ENCODE assay signal across 27 cellular contexts in the genomic region with DNA sequence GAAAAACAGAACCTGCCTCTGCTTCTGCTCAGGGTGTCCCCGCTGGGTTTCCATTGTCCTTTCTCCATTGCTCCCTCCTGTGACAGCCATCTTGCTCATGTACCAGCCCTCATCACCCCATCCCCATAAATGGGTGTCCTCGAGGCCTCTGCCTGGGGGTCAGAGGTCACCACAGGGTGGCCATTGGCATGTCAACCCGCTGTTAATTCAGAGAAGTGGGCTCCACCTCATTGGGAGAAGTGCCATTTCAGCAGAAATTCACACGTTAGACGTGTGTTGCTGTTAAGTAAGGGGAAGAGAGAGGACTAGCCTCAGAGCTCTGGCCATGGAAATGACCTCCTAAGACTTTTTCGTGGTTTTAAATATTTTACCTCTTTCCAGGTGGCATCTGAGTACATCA.
A peak's percentile ranks its signal among the peaks of the same experiment; 100 is the strongest.
DNase-seq lines count a peak whose midpoint lies in the region; ATAC-seq, FAIRE-seq and TF ChIP-seq lines count a peak whose summit lies in the region.
"Had no signal": no experiment of that assay in that cellular context is flagged by ENCODE, and none has a peak within 500 bp of the region (broad histone marks: within the 10 kb centered on the region; RNA-seq: fewer than 3 reads in every experiment).

No MANE protein-coding gene starts in this region.

- peaks cover 18% of the 10 kb centered on the region for H3K4me1 Mint-ChIP-seq in activated CD4-positive, alpha-beta memory T cell treated with anti-CD3 and anti-CD28 coated beads for 36 hours (ENCODE audit: low read depth)
- peaks cover 3% of the 10 kb centered on the region for H3K4me1 Mint-ChIP-seq in activated CD4-positive, alpha-beta memory T cell treated with anti-CD3 and anti-CD28 coated beads, Interleukin-2, amount 10 ng/mL, durations not matched to agents 7 days and 5 days
- H3K4me1 Mint-ChIP-seq in stimulated activated naive B cell treated with anti-CD40 and anti-IgM and Interleukin-4, amounts not matched to agents 10 μg/mL and 1 μg/mL and 100 μg/mL, for 72 hours, result peaks cover 33 to 38% of the 10 kb centered on the region in 2 donors

- H3K4me3 ChIP-seq in K562, result no peak overlapping the region
- H3K4me3 ChIP-seq: prostate gland, sigmoid colon, testis had no signal

- H3K36me3 Mint-ChIP-seq in activated CD4-positive, alpha-beta memory T cell treated with anti-CD3 and anti-CD28 coated beads for 36 hours, result peaks cover 71% of the 10 kb centered on the region
- H3K36me3 Mint-ChIP-seq in activated CD4-positive, alpha-beta memory T cell treated with anti-CD3 and anti-CD28 coated beads, Interleukin-2, amount 10 ng/mL, durations not matched to agents 7 days and 5 days (ENCODE audit: low read depth), result peaks cover 84% of the 10 kb centered on the region
- H3K36me3 Mint-ChIP-seq in stimulated activated naive B cell treated with anti-CD40 and anti-IgM and Interleukin-4, amounts not matched to agents 10 μg/mL and 1 μg/mL and 100 μg/mL, for 72 hours, result peaks cover 49 to 80% of the 10 kb centered on the region in 2 donors

- H3K4me2 ChIP-seq in K562 (ENCODE audit: insufficient read depth, low read length), result no peak overlapping the region
- H3K4me2 ChIP-seq: KMS-11 had no signal

- TF ChIP-seq EP300 in K562 (IDR thresholded peaks at IDR 0.05; ENCODE audit: low read length), result no peak

- ATAC-seq in K562 (no peak), GM18907 (IDR thresholded peaks at IDR 0.05; ENCODE audit: unreplicated experiment) (no peak)
- peak; percentile 32 to 53 for ATAC-seq in stimulated activated naive B cell treated with anti-CD40 and anti-IgM and Interleukin-4, amounts not matched to agents 10 μg/mL and 1 μg/mL and 100 μg/mL, for 72 hours (replicated peaks)
- ATAC-seq: activated CD4-positive, alpha-beta T cell treated with anti-CD3 and anti-CD28 coated beads for 36 hours; SK-N-SH treated with all-trans-retinoic acid at 6 μM for 48 hours; stimulated activated naive CD8-positive, alpha-beta T cell treated with anti-CD3 and anti-CD28 coated beads, Interleukin-15, Interleukin-2, amounts not matched to agents 100 U/mL and 50 U/mL, for 24 hours had no signal

- no peak for TF ChIP-seq RAD21 in K562 (CRISPR knock-in tag; conservative IDR thresholded peaks at IDR 0.05 in 1 of 2, IDR thresholded peaks at IDR 0.05 in 1 of 2)

- 74% methylated on average over 6 of the region's 6 CpGs for WGBS in K562 (ENCODE audit: insufficient coverage, low coverage, missing lambda C conversion rate)

- POLR2A ChIA-PET in activated CD4-positive, alpha-beta memory T cell treated with anti-CD3 and anti-CD28 coated beads for 36 hours (lab: Charles Lee), result no interaction called here
- POLR2A ChIA-PET in activated CD4-positive, alpha-beta memory T cell treated with anti-CD3 and anti-CD28 coated beads, Interleukin-2, amount 10 ng/mL, durations not matched to agents 7 days and 5 days (lab: Charles Lee), result no interaction called here
- POLR2A ChIA-PET in K562 (lab: Yijun Ruan, JAX), result interaction anchor here (0.7 kb wide), 2 partner anchors 40 to 194 kb away, joined by 3 read pairs; no protein-coding TSS in a partner anchor

- H3K27me3 Mint-ChIP-seq in activated CD4-positive, alpha-beta memory T cell treated with anti-CD3 and anti-CD28 coated beads for 36 hours, result no peaks in the 10 kb centered on the region
- H3K27me3 Mint-ChIP-seq in activated CD4-positive, alpha-beta memory T cell treated with anti-CD3 and anti-CD28 coated beads, Interleukin-2, amount 10 ng/mL, durations not matched to agents 7 days and 5 days, result no peaks in the 10 kb centered on the region
- no peaks in the 10 kb centered on the region for H3K27me3 Mint-ChIP-seq in stimulated activated naive B cell treated with anti-CD40 and anti-IgM and Interleukin-4, amounts not matched to agents 10 μg/mL and 1 μg/mL and 100 μg/mL, for 72 hours
- H3K27me3 Mint-ChIP-seq: activated CD4-positive, alpha-beta T cell treated with anti-CD3 and anti-CD28 coated beads for 36 hours; CD4-positive, alpha-beta memory T cell had no signal

- H3K9me1 ChIP-seq in K562 (ENCODE audit: control insufficient read depth, insufficient read depth, low read length), result no peaks in the 10 kb centered on the region

- TF ChIP-seq POLR2A in K562 (conservative IDR thresholded peaks at IDR 0.05), result no peak; the same call in 1 of the 2 replicates

- DNase-seq in activated CD4-positive, alpha-beta memory T cell treated with anti-CD3 and anti-CD28 coated beads for 36 hours, result no peak
- no peak for DNase-seq in activated CD4-positive, alpha-beta memory T cell treated with anti-CD3 and anti-CD28 coated beads, Interleukin-2, amount 10 ng/mL, durations not matched to agents 7 days and 5 days
- DNase-seq in HTR-8/SVneo (ENCODE audit: insufficient read length, low spot score) (no peak), K562 (ENCODE audit: extremely low read depth in 1 of 4, low spot score in 3 of 4) (no peak), amniotic stem cell (lab: John Stamatoyannopoulos, UW) (no peak), NCI-H510A treated with DMSO at 0.1 percent for 48 hours (lab: John Stamatoyannopoulos, UW) (no peak)
- DNase-seq in stimulated activated naive B cell treated with anti-CD40 and anti-IgM and Interleukin-4, amounts not matched to agents 10 μg/mL and 1 μg/mL and 100 μg/mL, for 72 hours, result no peak
- DNase-seq: activated CD4-positive, alpha-beta T cell treated with anti-CD3 and anti-CD28 coated beads for 36 hours; activated CD8-positive, alpha-beta memory T cell treated with anti-CD3 and anti-CD28 coated beads for 24 hours; activated naive CD4-positive, alpha-beta T cell; CD4-positive, alpha-beta memory T cell; effector CD8-positive, alpha-beta T cell; NCI-H1417; NCI-H2081; NCI-H2227 treated with DMSO at 0.1 percent for 48 hours; NCI-H69; sigmoid colon; stimulated activated naive CD8-positive, alpha-beta T cell treated with anti-CD3 and anti-CD28 coated beads, Interleukin-15, Interleukin-2, amounts not matched to agents 100 U/mL and 50 U/mL, for 24 hours; testis had no signal

- H3K9me3 ChIP-seq in K562 (replicated peaks; ENCODE audit: control insufficient read depth, insufficient read depth, low read depth, low read length), result no peaks in the 10 kb centered on the region
- H3K9me3 ChIP-seq: prostate gland, sigmoid colon, testis had no signal

- peaks cover 0 to 11% of the 10 kb centered on the region in 2 experiments; a peak in 1 of 5 replicates for H3K4me1 ChIP-seq in K562 (replicated peaks in 1 of 2; ENCODE audit: control insufficient read depth in 2 of 2, insufficient read depth in 2 of 2, low read length in 2 of 2)
- H3K4me1 ChIP-seq: testis had no signal

- BruUV-seq in K562 (replicated peaks; lab: Mats Ljungman, UMichigan), result no TSS peak

- in situ Hi-C loops in K562 (cut with MboI), result no loop called here

- H3K4me3 Mint-ChIP-seq in activated CD4-positive, alpha-beta memory T cell treated with anti-CD3 and anti-CD28 coated beads for 36 hours, result no peak overlapping the region
- no peak overlapping the region for H3K4me3 Mint-ChIP-seq in activated CD4-positive, alpha-beta memory T cell treated with anti-CD3 and anti-CD28 coated beads, Interleukin-2, amount 10 ng/mL, durations not matched to agents 7 days and 5 days
- peak overlapping the region; percentile 39 to 43 for H3K4me3 Mint-ChIP-seq in stimulated activated naive B cell treated with anti-CD40 and anti-IgM and Interleukin-4, amounts not matched to agents 10 μg/mL and 1 μg/mL and 100 μg/mL, for 72 hours
- H3K4me3 Mint-ChIP-seq: activated CD4-positive, alpha-beta T cell treated with anti-CD3 and anti-CD28 coated beads for 36 hours; CD4-positive, alpha-beta memory T cell had no signal

- H3K27me3 ChIP-seq in K562 (ENCODE audit: control insufficient read depth in 2 of 2, insufficient read depth in 2 of 2, low read length in 2 of 2), result no peaks in the 10 kb centered on the region
- H3K27me3 ChIP-seq: sigmoid colon, testis had no signal

- no peaks in the 10 kb centered on the region for H3K9me3 Mint-ChIP-seq in activated CD4-positive, alpha-beta memory T cell treated with anti-CD3 and anti-CD28 coated beads for 36 hours
- H3K9me3 Mint-ChIP-seq in activated CD4-positive, alpha-beta memory T cell treated with anti-CD3 and anti-CD28 coated beads, Interleukin-2, amount 10 ng/mL, durations not matched to agents 7 days and 5 days, result no peaks in the 10 kb centered on the region
- no peaks in the 10 kb centered on the region for H3K9me3 Mint-ChIP-seq in stimulated activated naive B cell treated with anti-CD40 and anti-IgM and Interleukin-4, amounts not matched to agents 10 μg/mL and 1 μg/mL and 100 μg/mL, for 72 hours
- H3K9me3 Mint-ChIP-seq: CD4-positive, alpha-beta memory T cell had no signal

- intact Hi-C loops in activated CD4-positive, alpha-beta memory T cell treated with anti-CD3 and anti-CD28 coated beads for 36 hours (cut with micrococcal nuclease), result no loop called here
- intact Hi-C loops in K562 (cut with micrococcal nuclease), result no loop called here

- H4K20me1 ChIP-seq in K562 (replicated peaks; ENCODE audit: control insufficient read depth, insufficient read depth, low read length), result 0 out of 2 replicates have a peak, but pooled peaks cover 3% of the 10 kb centered on the region

- no peaks in the 10 kb centered on the region for H3K79me2 ChIP-seq in K562 (ENCODE audit: control insufficient read depth, insufficient read depth, low read length)

- peaks cover 99% of the 10 kb centered on the region for H3K36me3 ChIP-seq in K562 (ENCODE audit: control insufficient read depth, insufficient read depth, low read length)

- H2AFZ ChIP-seq in K562 (ENCODE audit: low read depth, low read length), result no peak overlapping the region

- peak; percentile 26 for FAIRE-seq in HTR-8/SVneo (lab: Jason Lieb, UNC)
- no peak for FAIRE-seq in K562 (lab: Jason Lieb, UNC)
- FAIRE-seq: colon, GM19239 had no signal

- no peak for TF ChIP-seq CTCF in K562 (IDR thresholded peaks at IDR 0.05 in 2 of 3, conservative IDR thresholded peaks at IDR 0.05 in 1 of 3; ENCODE audit: insufficient read depth in 2 of 3, low read depth in 1 of 3, low read length in 3 of 3)

- CTCF ChIA-PET in activated CD4-positive, alpha-beta memory T cell treated with anti-CD3 and anti-CD28 coated beads for 36 hours (lab: Charles Lee), result interaction anchor here (1.6 kb wide), 1 partner anchor 9 kb away, joined by 3 read pairs; no protein-coding TSS in a partner anchor
- CTCF ChIA-PET in activated CD4-positive, alpha-beta memory T cell treated with anti-CD3 and anti-CD28 coated beads, Interleukin-2, amount 10 ng/mL, durations not matched to agents 7 days and 5 days (lab: Charles Lee), result no interaction called here
- CTCF ChIA-PET in K562 (lab: Yijun Ruan, JAX; ENCODE audit: low intra/inter-chr PET ratio), result interaction anchor here (0.6 kb wide), 1 partner anchor 73 kb away, joined by 5 read pairs; no protein-coding TSS in a partner anchor

- peak overlapping the region; percentile 33 for H3K27ac Mint-ChIP-seq in activated CD4-positive, alpha-beta memory T cell treated with anti-CD3 and anti-CD28 coated beads for 36 hours
- H3K27ac Mint-ChIP-seq in activated CD4-positive, alpha-beta memory T cell treated with anti-CD3 and anti-CD28 coated beads, Interleukin-2, amount 10 ng/mL, durations not matched to agents 7 days and 5 days, result no peak overlapping the region
- H3K27ac Mint-ChIP-seq in stimulated activated naive B cell treated with anti-CD40 and anti-IgM and Interleukin-4, amounts not matched to agents 10 μg/mL and 1 μg/mL and 100 μg/mL, for 72 hours, result peak overlapping the region; percentile 89
- H3K27ac Mint-ChIP-seq: activated CD4-positive, alpha-beta T cell treated with anti-CD3 and anti-CD28 coated beads for 36 hours had no signal

- no peak overlapping the region for H3K27ac ChIP-seq in K562 (ENCODE audit: extremely low read depth, low read depth, low read length)
- H3K27ac ChIP-seq: 22Rv1, epithelial cell of prostate, KMS-11, prostate gland, sigmoid colon, testis had no signal

- no peak overlapping the region for H3K9ac ChIP-seq in K562 (ENCODE audit: insufficient read depth in 1 of 2, low read depth in 2 of 2, low read length in 2 of 2)
- H3K9ac ChIP-seq: KMS-11 had no signal

Comparison
In these comparisons a context has a peak if more than half of its experiments do, and no peak if none do; other contexts are left out.
1. H3K4me3 Mint-ChIP-seq: peak in stimulated activated naive B cell treated with anti-CD40 and anti-IgM and Interleukin-4, amounts not matched to agents 10 μg/mL and 1 μg/mL and 100 μg/mL, for 72 hours (2 of 2); none in activated CD4-positive, alpha-beta memory T cell treated with anti-CD3 and anti-CD28 coated beads for 36 hours (single experiment) and activated CD4-positive, alpha-beta memory T cell treated with anti-CD3 and anti-CD28 coated beads, Interleukin-2, amount 10 ng/mL, durations not matched to agents 7 days and 5 days (single experiment).
2. ATAC-seq: peak in stimulated activated naive B cell treated with anti-CD40 and anti-IgM and Interleukin-4, amounts not matched to agents 10 μg/mL and 1 μg/mL and 100 μg/mL, for 72 hours (2 of 2); none in K562 (single experiment) and GM18907 (single experiment).